In genomic region chr7:150633926-150634325, GRCh38 we compare ENCODE assay signal across 1 cellular context.
TF ChIP-seq lines count a peak whose summit lies in the region.

No MANE protein-coding gene starts in this region.

TF ChIP-seq in HepG2, 621 proteins besides CTCF, POLR2A, EP300 and RAD21:
- no peak for TF ChIP-seq SOX5 (CRISPR knock-in tag; IDR thresholded peaks at IDR 0.05; ENCODE audit: borderline replicate concordance)
- TF ChIP-seq MAFF (IDR thresholded peaks at IDR 0.05; ENCODE audit: low read depth, low read length): peak; percentile 79
- TF ChIP-seq MAFK (conservative IDR thresholded peaks at IDR 0.05 in 1 of 2, IDR thresholded peaks at IDR 0.05 in 1 of 2; ENCODE audit: low read length in 2 of 2): peak; percentile 72 to 86
TF ChIP-seq in HepG2: peak in this region for 2.
